ENCODE assay signal across 23 cellular contexts in genomic region chr5:113578091-113578490, GRCh38.
DNase-seq lines count a peak whose midpoint lies in the region; ATAC-seq and TF ChIP-seq lines count a peak whose summit lies in the region.
"Had no signal": no experiment of that assay in that cellular context is flagged by ENCODE, and none has a peak within 500 bp of the region (broad histone marks: within the 10 kb centered on the region; RNA-seq: fewer than 3 reads in every experiment).

No MANE protein-coding gene starts in this region.

- BruUV-seq in MCF 10A (replicated peaks; lab: Mats Ljungman, UMichigan) = no TSS peak
- BruUV-seq in PC-3 (replicated peaks; lab: Mats Ljungman, UMichigan) = no TSS peak

- H3K4me3 Mint-ChIP-seq in MCF 10A (ENCODE audit: unreplicated experiment) = no peak overlapping the region
- H3K4me3 Mint-ChIP-seq: CD4-positive, alpha-beta T cell; HFFc6 had no signal

- H3K4me1 ChIP-seq in breast epithelium (no peaks in the 10 kb centered on the region), PC-3 (ENCODE audit: insufficient read depth, low read length) (peaks cover 11% of the 10 kb centered on the region)

- H3K4me3 ChIP-seq in breast epithelium = no peak overlapping the region
- no peak overlapping the region for H3K4me3 ChIP-seq in PC-3 (ENCODE audit: low read length)
- H3K4me3 ChIP-seq in epithelial cell of esophagus (ENCODE audit: low read length) = no peak overlapping the region
- H3K4me3 ChIP-seq: BLaER1 treated with 17β-estradiol and CSF1 and Interleukin-3, amounts not matched to agents 10 nM and 100 nM; GM23248 had no signal

- H3K27me3 ChIP-seq in breast epithelium (no peaks in the 10 kb centered on the region), PC-3 (ENCODE audit: low read length) (no peaks in the 10 kb centered on the region)
- H3K27me3 ChIP-seq: BLaER1 treated with 17β-estradiol and CSF1 and Interleukin-3, amounts not matched to agents 10 nM and 100 nM had no signal

- no peak overlapping the region for H3K9ac ChIP-seq in PC-3 (ENCODE audit: low read length)
- H3K9ac ChIP-seq: BLaER1 treated with 17β-estradiol and CSF1 and Interleukin-3, amounts not matched to agents 10 nM and 100 nM; GM23248; KMS-11 had no signal

- peaks cover 39% of the 10 kb centered on the region for H3K36me3 Mint-ChIP-seq in MCF 10A (ENCODE audit: insufficient read depth, unreplicated experiment)

- POLR2A ChIA-PET in MCF 10A (lab: Yijun Ruan, JAX) = no interaction called here
- POLR2A ChIA-PET in PC-3 (lab: Charles Lee; ENCODE audit: unreplicated experiment) = no interaction called here

- no peak overlapping the region for H2AFZ ChIP-seq in PC-3 (ENCODE audit: low read length)
- H2AFZ ChIP-seq: GM23248 had no signal

- H3K27ac ChIP-seq in breast epithelium (no peak overlapping the region), PC-3 (ENCODE audit: low read length) (no peak overlapping the region)
- H3K27ac ChIP-seq: BLaER1 treated with 17β-estradiol and CSF1 and Interleukin-3, amounts not matched to agents 10 nM and 100 nM; GM23248; KMS-11 had no signal

- no peak for TF ChIP-seq CTCF in MCF 10A (IDR thresholded peaks at IDR 0.05; ENCODE audit: unreplicated experiment)
- TF ChIP-seq CTCF in breast epithelium (IDR thresholded peaks at IDR 0.05) = no peak
- no peak for TF ChIP-seq CTCF in PC-3 (conservative IDR thresholded peaks at IDR 0.05; ENCODE audit: low read depth, low read length)
- TF ChIP-seq CTCF in epithelial cell of esophagus (IDR thresholded peaks at IDR 0.05; ENCODE audit: insufficient read depth, low read depth, low read length, missing control alignments) = no peak

- no peaks in the 10 kb centered on the region for H3K9me2 ChIP-seq in PC-3 (replicated peaks; ENCODE audit: low read length)

- H3F3A ChIP-seq in PC-3 (ENCODE audit: low read length, unreplicated experiment) = no peaks in the 10 kb centered on the region

- H3K4me1 Mint-ChIP-seq in MCF 10A (ENCODE audit: insufficient read depth, unreplicated experiment) = no peaks in the 10 kb centered on the region

- no peaks in the 10 kb centered on the region for H3K27me3 Mint-ChIP-seq in MCF 10A (ENCODE audit: insufficient read depth, unreplicated experiment)
- H3K27me3 Mint-ChIP-seq: CD4-positive, alpha-beta T cell had no signal

- no peaks in the 10 kb centered on the region for H3K36me3 ChIP-seq in breast epithelium
- peaks cover 3% of the 10 kb centered on the region; the same call in 1 of the 2 replicates for H3K36me3 ChIP-seq in PC-3 (ENCODE audit: low read depth, low read length)

- no peak overlapping the region for H3K27ac Mint-ChIP-seq in MCF 10A (ENCODE audit: low read depth, unreplicated experiment)
- H3K27ac Mint-ChIP-seq: CD4-positive, alpha-beta T cell; HFFc6 had no signal

- H3K4me2 ChIP-seq in PC-3 (ENCODE audit: low read length) = no peak overlapping the region
- H3K4me2 ChIP-seq: BLaER1 treated with 17β-estradiol and CSF1 and Interleukin-3, amounts not matched to agents 10 nM and 100 nM; KMS-11 had no signal

- H3K79me2 ChIP-seq in PC-3 (ENCODE audit: low read length) = no peaks in the 10 kb centered on the region

- CTCF ChIA-PET in MCF 10A (lab: Yijun Ruan, JAX) = no interaction called here
- CTCF ChIA-PET in PC-3 (lab: Charles Lee) = no interaction called here

- intact Hi-C loops in MCF 10A (cut with micrococcal nuclease) = no loop called here
- intact Hi-C loops in breast epithelium (cut with DNase I; ENCODE audit: low total_unique reads) = no loop called here
- intact Hi-C loops in PC-3 (cut with micrococcal nuclease) = no loop called here

- DNase-seq in MCF 10A (ENCODE audit: unreplicated experiment) (peak; percentile 40), breast epithelium (ENCODE audit: low spot score in 2 of 2) (no peak), PC-3 (peak; percentile 10), epithelial cell of esophagus (ENCODE audit: low read depth) (peak; percentile 43), inferior parietal cortex (ENCODE audit: extremely low spot score) (no peak)
- DNase-seq in stimulated activated CD4-positive, alpha-beta T cell treated with anti-CD3 and anti-CD28 coated beads, Interleukin-2, amount 100 ng/mL, for 24 hours = no peak
- DNase-seq in activated T-cell treated with anti-CD3 and anti-CD28 coated beads, Interleukin-2, amount 50 U/mL, for 48 hours = no peak
- DNase-seq: AML-193; CD4-positive, alpha-beta T cell; GM23248; H7; HFFc6; IMR-90; NCI-H1092; NCI-H1417 treated with DMSO at 0.1 percent for 48 hours; NCI-H187; NCI-H2171 treated with DMSO at 0.1 percent for 48 hours; NCI-H524; NCI-H748 treated with DMSO at 0.1 percent for 48 hours; RPMI8226; SHP77 had no signal

- no peaks in the 10 kb centered on the region for H3K9me3 ChIP-seq in breast epithelium
- no peaks in the 10 kb centered on the region for H3K9me3 ChIP-seq in PC-3 (ENCODE audit: low read length)

- H3K9me3 Mint-ChIP-seq in MCF 10A (ENCODE audit: unreplicated experiment) = peaks cover 6% of the 10 kb centered on the region
- H3K9me3 Mint-ChIP-seq: CD4-positive, alpha-beta T cell; HFFc6 had no signal

- H4K20me1 ChIP-seq in PC-3 (ENCODE audit: low read length) = no peaks in the 10 kb centered on the region
- H4K20me1 ChIP-seq: BLaER1 treated with 17β-estradiol and CSF1 and Interleukin-3, amounts not matched to agents 10 nM and 100 nM had no signal

- peak; percentile 29; the same call in 1 of the 2 replicates for ATAC-seq in PC-3

- no peak for TF ChIP-seq POLR2A in breast epithelium (IDR thresholded peaks at IDR 0.05)

Comparison
In these comparisons a context has a peak if more than half of its experiments do, and no peak if none do; other contexts are left out.
1. DNase-seq: peak in MCF 10A (single experiment), PC-3 (single experiment) and epithelial cell of esophagus (single experiment); none in breast epithelium (0 of 2), stimulated activated CD4-positive, alpha-beta T cell treated with anti-CD3 and anti-CD28 coated beads, Interleukin-2, amount 100 ng/mL, for 24 hours (0 of 2), activated T-cell treated with anti-CD3 and anti-CD28 coated beads, Interleukin-2, amount 50 U/mL, for 48 hours (0 of 2) and inferior parietal cortex (single experiment).